ENCODE assay signal across 2 cellular contexts in the genomic region with DNA sequence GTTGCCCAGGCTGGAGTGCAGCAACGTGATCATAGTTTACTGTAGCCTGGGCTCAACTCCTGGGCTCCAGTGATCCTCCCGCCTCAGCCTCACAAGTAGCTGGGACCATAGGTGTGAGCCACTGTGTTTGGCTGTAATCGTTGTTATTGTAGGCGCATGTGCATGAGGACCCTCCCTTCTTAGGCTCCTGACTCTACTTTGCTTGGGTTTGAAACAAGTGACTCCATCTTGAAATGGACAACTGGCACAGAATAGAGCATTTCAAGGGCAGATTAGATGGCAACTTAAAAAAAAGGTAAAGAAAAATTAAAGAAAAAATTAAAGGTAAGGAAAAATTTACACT.
TF ChIP-seq lines count a peak whose summit lies in the region.

No MANE protein-coding gene starts in this region.

TF ChIP-seq in K562, 482 proteins besides CTCF, POLR2A, EP300 and RAD21 (continues in another document):
- TF ChIP-seq, protein P1, sequence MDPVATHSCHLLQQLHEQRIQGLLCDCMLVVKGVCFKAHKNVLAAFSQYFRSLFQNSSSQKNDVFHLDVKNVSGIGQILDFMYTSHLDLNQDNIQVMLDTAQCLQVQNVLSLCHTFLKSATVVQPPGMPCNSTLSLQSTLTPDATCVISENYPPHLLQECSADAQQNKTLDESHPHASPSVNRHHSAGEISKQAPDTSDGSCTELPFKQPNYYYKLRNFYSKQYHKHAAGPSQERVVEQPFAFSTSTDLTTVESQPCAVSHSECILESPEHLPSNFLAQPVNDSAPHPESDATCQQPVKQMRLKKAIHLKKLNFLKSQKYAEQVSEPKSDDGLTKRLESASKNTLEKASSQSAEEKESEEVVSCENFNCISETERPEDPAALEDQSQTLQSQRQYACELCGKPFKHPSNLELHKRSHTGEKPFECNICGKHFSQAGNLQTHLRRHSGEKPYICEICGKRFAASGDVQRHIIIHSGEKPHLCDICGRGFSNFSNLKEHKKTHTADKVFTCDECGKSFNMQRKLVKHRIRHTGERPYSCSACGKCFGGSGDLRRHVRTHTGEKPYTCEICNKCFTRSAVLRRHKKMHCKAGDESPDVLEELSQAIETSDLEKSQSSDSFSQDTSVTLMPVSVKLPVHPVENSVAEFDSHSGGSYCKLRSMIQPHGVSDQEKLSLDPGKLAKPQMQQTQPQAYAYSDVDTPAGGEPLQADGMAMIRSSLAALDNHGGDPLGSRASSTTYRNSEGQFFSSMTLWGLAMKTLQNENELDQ (CRISPR knock-in tag; IDR thresholded peaks at IDR 0.05; ENCODE audit: borderline replicate concordance) = no peak
- no peak for TF ChIP-seq DNMT1 (IDR thresholded peaks at IDR 0.05)
- TF ChIP-seq, protein P2, sequence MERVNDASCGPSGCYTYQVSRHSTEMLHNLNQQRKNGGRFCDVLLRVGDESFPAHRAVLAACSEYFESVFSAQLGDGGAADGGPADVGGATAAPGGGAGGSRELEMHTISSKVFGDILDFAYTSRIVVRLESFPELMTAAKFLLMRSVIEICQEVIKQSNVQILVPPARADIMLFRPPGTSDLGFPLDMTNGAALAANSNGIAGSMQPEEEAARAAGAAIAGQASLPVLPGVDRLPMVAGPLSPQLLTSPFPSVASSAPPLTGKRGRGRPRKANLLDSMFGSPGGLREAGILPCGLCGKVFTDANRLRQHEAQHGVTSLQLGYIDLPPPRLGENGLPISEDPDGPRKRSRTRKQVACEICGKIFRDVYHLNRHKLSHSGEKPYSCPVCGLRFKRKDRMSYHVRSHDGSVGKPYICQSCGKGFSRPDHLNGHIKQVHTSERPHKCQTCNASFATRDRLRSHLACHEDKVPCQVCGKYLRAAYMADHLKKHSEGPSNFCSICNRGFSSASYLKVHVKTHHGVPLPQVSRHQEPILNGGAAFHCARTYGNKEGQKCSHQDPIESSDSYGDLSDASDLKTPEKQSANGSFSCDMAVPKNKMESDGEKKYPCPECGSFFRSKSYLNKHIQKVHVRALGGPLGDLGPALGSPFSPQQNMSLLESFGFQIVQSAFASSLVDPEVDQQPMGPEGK (CRISPR knock-in tag; IDR thresholded peaks at IDR 0.05; ENCODE audit: borderline replicate concordance) = no peak
- TF ChIP-seq ELF1 (tag; IDR thresholded peaks at IDR 0.05) = no peak
- no peak for TF ChIP-seq ZNF253 (CRISPR knock-in tag; conservative IDR thresholded peaks at IDR 0.05)
- TF ChIP-seq NR2C2 (CRISPR knock-in tag; IDR thresholded peaks at IDR 0.05) = no peak
- no peak for TF ChIP-seq NR2C2 (tag; IDR thresholded peaks at IDR 0.05)
- TF ChIP-seq, protein P3, sequence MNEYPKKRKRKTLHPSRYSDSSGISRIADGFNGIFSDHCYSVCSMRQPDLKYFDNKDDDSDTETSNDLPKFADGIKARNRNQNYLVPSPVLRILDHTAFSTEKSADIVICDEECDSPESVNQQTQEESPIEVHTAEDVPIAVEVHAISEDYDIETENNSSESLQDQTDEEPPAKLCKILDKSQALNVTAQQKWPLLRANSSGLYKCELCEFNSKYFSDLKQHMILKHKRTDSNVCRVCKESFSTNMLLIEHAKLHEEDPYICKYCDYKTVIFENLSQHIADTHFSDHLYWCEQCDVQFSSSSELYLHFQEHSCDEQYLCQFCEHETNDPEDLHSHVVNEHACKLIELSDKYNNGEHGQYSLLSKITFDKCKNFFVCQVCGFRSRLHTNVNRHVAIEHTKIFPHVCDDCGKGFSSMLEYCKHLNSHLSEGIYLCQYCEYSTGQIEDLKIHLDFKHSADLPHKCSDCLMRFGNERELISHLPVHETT (CRISPR knock-in tag; conservative IDR thresholded peaks at IDR 0.05 in 1 of 2, IDR thresholded peaks at IDR 0.05 in 1 of 2) = peak in 1 of 2 experiments; percentile 79; a peak in 1 of 4 replicates
- no peak for TF ChIP-seq EZH2 (IDR thresholded peaks at IDR 0.05; ENCODE audit: borderline replicate concordance, low read depth, low read length)
- no peak for TF ChIP-seq GATA2 (CRISPR knock-in tag; IDR thresholded peaks at IDR 0.05)
- TF ChIP-seq NR4A1 (CRISPR knock-in tag; IDR thresholded peaks at IDR 0.05) = no peak
- no peak; the same call in 1 of the 2 replicates for TF ChIP-seq NR4A1 (tag; IDR thresholded peaks at IDR 0.05)
- TF ChIP-seq, protein P4, sequence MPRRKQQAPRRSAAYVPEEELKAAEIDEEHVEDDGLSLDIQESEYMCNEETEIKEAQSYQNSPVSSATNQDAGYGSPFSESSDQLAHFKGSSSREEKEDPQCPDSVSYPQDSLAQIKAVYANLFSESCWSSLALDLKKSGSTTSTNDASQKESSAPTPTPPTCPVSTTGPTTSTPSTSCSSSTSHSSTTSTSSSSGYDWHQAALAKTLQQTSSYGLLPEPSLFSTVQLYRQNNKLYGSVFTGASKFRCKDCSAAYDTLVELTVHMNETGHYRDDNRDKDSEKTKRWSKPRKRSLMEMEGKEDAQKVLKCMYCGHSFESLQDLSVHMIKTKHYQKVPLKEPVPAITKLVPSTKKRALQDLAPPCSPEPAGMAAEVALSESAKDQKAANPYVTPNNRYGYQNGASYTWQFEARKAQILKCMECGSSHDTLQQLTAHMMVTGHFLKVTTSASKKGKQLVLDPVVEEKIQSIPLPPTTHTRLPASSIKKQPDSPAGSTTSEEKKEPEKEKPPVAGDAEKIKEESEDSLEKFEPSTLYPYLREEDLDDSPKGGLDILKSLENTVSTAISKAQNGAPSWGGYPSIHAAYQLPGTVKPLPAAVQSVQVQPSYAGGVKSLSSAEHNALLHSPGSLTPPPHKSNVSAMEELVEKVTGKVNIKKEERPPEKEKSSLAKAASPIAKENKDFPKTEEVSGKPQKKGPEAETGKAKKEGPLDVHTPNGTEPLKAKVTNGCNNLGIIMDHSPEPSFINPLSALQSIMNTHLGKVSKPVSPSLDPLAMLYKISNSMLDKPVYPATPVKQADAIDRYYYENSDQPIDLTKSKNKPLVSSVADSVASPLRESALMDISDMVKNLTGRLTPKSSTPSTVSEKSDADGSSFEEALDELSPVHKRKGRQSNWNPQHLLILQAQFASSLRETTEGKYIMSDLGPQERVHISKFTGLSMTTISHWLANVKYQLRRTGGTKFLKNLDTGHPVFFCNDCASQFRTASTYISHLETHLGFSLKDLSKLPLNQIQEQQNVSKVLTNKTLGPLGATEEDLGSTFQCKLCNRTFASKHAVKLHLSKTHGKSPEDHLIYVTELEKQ (CRISPR knock-in tag; IDR thresholded peaks at IDR 0.05) = no peak; the same call in 1 of the 2 replicates
- TF ChIP-seq GABPB2 (CRISPR knock-in tag; conservative IDR thresholded peaks at IDR 0.05) = no peak

TF ChIP-seq in HepG2, 621 proteins besides CTCF, POLR2A, EP300 and RAD21:
- no peak for TF ChIP-seq ZNF713 (CRISPR knock-in tag; IDR thresholded peaks at IDR 0.05)
- TF ChIP-seq ARID2 (CRISPR knock-in tag; IDR thresholded peaks at IDR 0.05; ENCODE audit: borderline replicate concordance) = no peak
- TF ChIP-seq, protein P5, sequence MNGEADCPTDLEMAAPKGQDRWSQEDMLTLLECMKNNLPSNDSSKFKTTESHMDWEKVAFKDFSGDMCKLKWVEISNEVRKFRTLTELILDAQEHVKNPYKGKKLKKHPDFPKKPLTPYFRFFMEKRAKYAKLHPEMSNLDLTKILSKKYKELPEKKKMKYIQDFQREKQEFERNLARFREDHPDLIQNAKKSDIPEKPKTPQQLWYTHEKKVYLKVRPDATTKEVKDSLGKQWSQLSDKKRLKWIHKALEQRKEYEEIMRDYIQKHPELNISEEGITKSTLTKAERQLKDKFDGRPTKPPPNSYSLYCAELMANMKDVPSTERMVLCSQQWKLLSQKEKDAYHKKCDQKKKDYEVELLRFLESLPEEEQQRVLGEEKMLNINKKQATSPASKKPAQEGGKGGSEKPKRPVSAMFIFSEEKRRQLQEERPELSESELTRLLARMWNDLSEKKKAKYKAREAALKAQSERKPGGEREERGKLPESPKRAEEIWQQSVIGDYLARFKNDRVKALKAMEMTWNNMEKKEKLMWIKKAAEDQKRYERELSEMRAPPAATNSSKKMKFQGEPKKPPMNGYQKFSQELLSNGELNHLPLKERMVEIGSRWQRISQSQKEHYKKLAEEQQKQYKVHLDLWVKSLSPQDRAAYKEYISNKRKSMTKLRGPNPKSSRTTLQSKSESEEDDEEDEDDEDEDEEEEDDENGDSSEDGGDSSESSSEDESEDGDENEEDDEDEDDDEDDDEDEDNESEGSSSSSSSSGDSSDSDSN (CRISPR knock-in tag; IDR thresholded peaks at IDR 0.05) = no peak
- TF ChIP-seq, protein P6, sequence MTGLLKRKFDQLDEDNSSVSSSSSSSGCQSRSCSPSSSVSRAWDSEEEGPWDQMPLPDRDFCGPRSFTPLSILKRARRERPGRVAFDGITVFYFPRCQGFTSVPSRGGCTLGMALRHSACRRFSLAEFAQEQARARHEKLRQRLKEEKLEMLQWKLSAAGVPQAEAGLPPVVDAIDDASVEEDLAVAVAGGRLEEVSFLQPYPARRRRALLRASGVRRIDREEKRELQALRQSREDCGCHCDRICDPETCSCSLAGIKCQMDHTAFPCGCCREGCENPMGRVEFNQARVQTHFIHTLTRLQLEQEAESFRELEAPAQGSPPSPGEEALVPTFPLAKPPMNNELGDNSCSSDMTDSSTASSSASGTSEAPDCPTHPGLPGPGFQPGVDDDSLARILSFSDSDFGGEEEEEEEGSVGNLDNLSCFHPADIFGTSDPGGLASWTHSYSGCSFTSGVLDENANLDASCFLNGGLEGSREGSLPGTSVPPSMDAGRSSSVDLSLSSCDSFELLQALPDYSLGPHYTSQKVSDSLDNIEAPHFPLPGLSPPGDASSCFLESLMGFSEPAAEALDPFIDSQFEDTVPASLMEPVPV (CRISPR knock-in tag; IDR thresholded peaks at IDR 0.05) = no peak
- TF ChIP-seq NFIC (IDR thresholded peaks at IDR 0.05; ENCODE audit: low read length) = no peak
- no peak for TF ChIP-seq SALL2 (CRISPR knock-in tag; IDR thresholded peaks at IDR 0.05)
- TF ChIP-seq PHF21A (CRISPR knock-in tag; IDR thresholded peaks at IDR 0.05) = no peak
- no peak for TF ChIP-seq DNMT1 (CRISPR knock-in tag; IDR thresholded peaks at IDR 0.05)
- no peak for TF ChIP-seq NR2F2 (IDR thresholded peaks at IDR 0.05; ENCODE audit: borderline replicate concordance, low read depth)
- TF ChIP-seq RFXAP (CRISPR knock-in tag; IDR thresholded peaks at IDR 0.05; ENCODE audit: borderline replicate concordance) = no peak
